12 cellular contexts compared by ENCODE assay signal in genomic region chr3:196193738-196194541, GRCh38. TPM values are rescaled to one million over a fixed set of nuclear protein-coding genes. Genes with fewer than 3 reads are reported as not detected.
DNase-seq lines count a peak whose midpoint lies in the region; ATAC-seq and TF ChIP-seq lines count a peak whose summit lies in the region.
"Had no signal": no experiment of that assay in that cellular context is flagged by ENCODE, and none has a peak within 500 bp of the region (broad histone marks: within the 10 kb centered on the region; RNA-seq: fewer than 3 reads in every experiment).

No MANE protein-coding gene starts in this region.

- intact Hi-C loops in activated naive CD4-positive, alpha-beta T cell treated with anti-CD3 and anti-CD28 coated beads for 36 hours (cut with micrococcal nuclease) = loop anchor here (2.0 kb wide), 1 partner anchor 111 kb away; the partner anchor contains the start of gene TFRC
- intact Hi-C loops in right lobe of liver (cut with DNase I) (loop anchor here (5.0 to 10.0 kb wide), 2 partner anchors 122 to 149 kb away; no protein-coding TSS in a partner anchor), aorta (cut with DNase I) (no loop called here)

- H3K36me3 ChIP-seq in right lobe of liver = no peaks in the 10 kb centered on the region
- no peaks in the 10 kb centered on the region for H3K36me3 ChIP-seq in aorta (ENCODE audit: control insufficient read depth in 1 of 2, insufficient read depth in 2 of 2, low read length in 1 of 2)

- CTCF ChIA-PET in activated naive CD4-positive, alpha-beta T cell treated with anti-CD3 and anti-CD28 coated beads for 36 hours (lab: Charles Lee) = interaction anchor here (0.8 to 12.2 kb wide), 5 partner anchors 9 to 171 kb away, joined by 3 to 186 read pairs (median 6); no protein-coding TSS in a partner anchor

- no peaks in the 10 kb centered on the region for H3K27me3 Mint-ChIP-seq in activated naive CD4-positive, alpha-beta T cell treated with anti-CD3 and anti-CD28 coated beads for 36 hours (ENCODE audit: low read depth)
- H3K27me3 Mint-ChIP-seq in activated naive CD8-positive, alpha-beta T cell treated with anti-CD3 and anti-CD28 coated beads for 36 hours = no peaks in the 10 kb centered on the region
- H3K27me3 Mint-ChIP-seq in mesothelial cell of epicardium (ENCODE audit: low read depth) = no peaks in the 10 kb centered on the region

- WGBS in right lobe of liver (ENCODE audit: insufficient coverage, low coverage, low lambda C conversion rate, missing lambda C conversion rate) = 4% methylated on average over 4 of the region's 13 CpGs
- WGBS in aorta, 2 donors = 40 to 50% methylated on average over 13 of the region's 13 CpGs

- H3K27me3 ChIP-seq in right lobe of liver = no peaks in the 10 kb centered on the region
- no peaks in the 10 kb centered on the region for H3K27me3 ChIP-seq in aorta (ENCODE audit: control insufficient read depth in 1 of 2, insufficient read depth in 2 of 2, low read length in 1 of 2)

- H3K27ac Mint-ChIP-seq in activated naive CD4-positive, alpha-beta T cell treated with anti-CD3 and anti-CD28 coated beads for 36 hours = peak overlapping the region; percentile 92
- peak overlapping the region in 1 of 2 donors; percentile 90 for H3K27ac Mint-ChIP-seq in activated naive CD4-positive, alpha-beta T cell treated with anti-CD3 and anti-CD28 coated beads, Interleukin-2, amount 50 U/mL, for 72 hours
- peak overlapping the region; percentile 87 for H3K27ac Mint-ChIP-seq in activated naive CD8-positive, alpha-beta T cell treated with anti-CD3 and anti-CD28 coated beads for 36 hours
- no peak overlapping the region for H3K27ac Mint-ChIP-seq in mesothelial cell of epicardium

- TF ChIP-seq CTCF in right lobe of liver (IDR thresholded peaks at IDR 0.05) (no peak), mesothelial cell of epicardium (IDR thresholded peaks at IDR 0.05; ENCODE audit: unreplicated experiment) (no peak)

- H3K4me1 ChIP-seq in right lobe of liver (peaks cover 0 to 23% (median 0%) of the 10 kb centered on the region in 4 donors), aorta (ENCODE audit: control insufficient read depth in 1 of 2, insufficient read depth in 2 of 2, low read length in 2 of 2) (no peaks in the 10 kb centered on the region)

- no peak for ATAC-seq in activated naive CD4-positive, alpha-beta T cell treated with anti-CD3 and anti-CD28 coated beads, Interleukin-2, amount 50 U/mL, for 72 hours
- peak; percentile 64 to 82 (median 74) for ATAC-seq in right lobe of liver
- peak; percentile 36 for ATAC-seq in aorta (ENCODE audit: low FRiP score)
- ATAC-seq in GM19023 (IDR thresholded peaks at IDR 0.05; ENCODE audit: unreplicated experiment) = no peak

- TF ChIP-seq POLR2A in right lobe of liver (IDR thresholded peaks at IDR 0.05) = no peak

- peaks cover 37% of the 10 kb centered on the region for H3K4me1 Mint-ChIP-seq in activated naive CD4-positive, alpha-beta T cell treated with anti-CD3 and anti-CD28 coated beads for 36 hours (ENCODE audit: low read depth)
- H3K4me1 Mint-ChIP-seq in activated naive CD8-positive, alpha-beta T cell treated with anti-CD3 and anti-CD28 coated beads for 36 hours = peaks cover 33% of the 10 kb centered on the region
- peaks cover 7% of the 10 kb centered on the region for H3K4me1 Mint-ChIP-seq in mesothelial cell of epicardium

- H3K4me3 ChIP-seq in right lobe of liver = no peak overlapping the region
- no peak overlapping the region for H3K4me3 ChIP-seq in aorta (ENCODE audit: low read length in 2 of 2)

- DNase-seq in activated naive CD4-positive, alpha-beta T cell treated with anti-CD3 and anti-CD28 coated beads for 36 hours = no peak
- no peak for DNase-seq in activated naive CD4-positive, alpha-beta T cell treated with anti-CD3 and anti-CD28 coated beads, Interleukin-2, amount 50 U/mL, for 72 hours (ENCODE audit: low spot score in 2 of 2)
- no peak for DNase-seq in activated naive CD8-positive, alpha-beta T cell treated with anti-CD3 and anti-CD28 coated beads for 36 hours
- DNase-seq in right lobe of liver = peak in 2 of 3 donors; percentile 81 to 87
- DNase-seq in aorta = peak in 1 of 2 donors; percentile 86
- DNase-seq in mesothelial cell of epicardium (ENCODE audit: low spot score in 2 of 2, unreplicated experiment in 2 of 2) = no peak
- no peak for DNase-seq in activated gamma-delta T cell treated with Interleukin-2 at 50 U/mL for 16 hours
- DNase-seq: activated gamma-delta T cell; NCI-H187 treated with DMSO at 0.1 percent for 48 hours; stimulated activated CD4-positive, alpha-beta T cell treated with anti-CD3 and anti-CD28 coated beads, Interleukin-12 subunit alpha, Interleukin-12 subunit beta, amount 100 ng/mL, for 4 hours had no signal

- H3K36me3 Mint-ChIP-seq in activated naive CD4-positive, alpha-beta T cell treated with anti-CD3 and anti-CD28 coated beads for 36 hours (ENCODE audit: low read depth) = no peaks in the 10 kb centered on the region
- H3K36me3 Mint-ChIP-seq in activated naive CD4-positive, alpha-beta T cell treated with anti-CD3 and anti-CD28 coated beads, Interleukin-2, amount 50 U/mL, for 72 hours = no peaks in the 10 kb centered on the region
- no peaks in the 10 kb centered on the region for H3K36me3 Mint-ChIP-seq in activated naive CD8-positive, alpha-beta T cell treated with anti-CD3 and anti-CD28 coated beads for 36 hours
- no peaks in the 10 kb centered on the region for H3K36me3 Mint-ChIP-seq in mesothelial cell of epicardium

- no peaks in the 10 kb centered on the region for H3K9me3 Mint-ChIP-seq in activated naive CD4-positive, alpha-beta T cell treated with anti-CD3 and anti-CD28 coated beads for 36 hours
- H3K9me3 Mint-ChIP-seq in activated naive CD4-positive, alpha-beta T cell treated with anti-CD3 and anti-CD28 coated beads, Interleukin-2, amount 50 U/mL, for 72 hours = no peaks in the 10 kb centered on the region
- no peaks in the 10 kb centered on the region for H3K9me3 Mint-ChIP-seq in activated naive CD8-positive, alpha-beta T cell treated with anti-CD3 and anti-CD28 coated beads for 36 hours
- no peaks in the 10 kb centered on the region for H3K9me3 Mint-ChIP-seq in mesothelial cell of epicardium

- H3K9me3 ChIP-seq in right lobe of liver = no peaks in the 10 kb centered on the region
- H3K9me3 ChIP-seq in aorta (ENCODE audit: control insufficient read depth, low read length) = no peaks in the 10 kb centered on the region

- H3K27ac ChIP-seq in right lobe of liver (peak overlapping the region in 1 of 3 donors; percentile 34), aorta (ENCODE audit: low read depth in 1 of 2, low read length in 2 of 2) (no peak overlapping the region)

- H3K4me3 Mint-ChIP-seq in activated naive CD4-positive, alpha-beta T cell treated with anti-CD3 and anti-CD28 coated beads for 36 hours = no peak overlapping the region
- H3K4me3 Mint-ChIP-seq in activated naive CD8-positive, alpha-beta T cell treated with anti-CD3 and anti-CD28 coated beads for 36 hours = no peak overlapping the region
- no peak overlapping the region for H3K4me3 Mint-ChIP-seq in mesothelial cell of epicardium

RNA-seq across cellular contexts. Expression of gene ZDHHC19, which starts 17.3 kb away (rescaled TPM):
- total RNA-seq in activated naive CD4-positive, alpha-beta T cell treated with anti-CD3 and anti-CD28 coated beads for 36 hours = not detected
- total RNA-seq in activated naive CD4-positive, alpha-beta T cell treated with anti-CD3 and anti-CD28 coated beads, Interleukin-2, amount 50 U/mL, for 72 hours = not detected
- total RNA-seq in activated naive CD8-positive, alpha-beta T cell treated with anti-CD3 and anti-CD28 coated beads for 36 hours = not detected
- 1 to 10 TPM in 3 of 6 experiments, under 1 TPM in 3; 0.18 to 5.8 (median 0.80) TPM for total RNA-seq in right lobe of liver
- under 1 TPM; 0.72 to 0.97 TPM for total RNA-seq in aorta
- polyA plus RNA-seq in aorta = not detected
- 0.31 to 0.34 TPM in 2 of 3 replicates, not detected in the other for total RNA-seq in mesothelial cell of epicardium
- total RNA-seq: epithelial cell of proximal tubule had no signal

RNA-seq across cellular contexts. Expression of gene SLC51A, which starts 22.4 kb away (rescaled TPM):
- not detected for total RNA-seq in activated naive CD4-positive, alpha-beta T cell treated with anti-CD3 and anti-CD28 coated beads for 36 hours
- total RNA-seq in activated naive CD4-positive, alpha-beta T cell treated with anti-CD3 and anti-CD28 coated beads, Interleukin-2, amount 50 U/mL, for 72 hours = not detected
- total RNA-seq in activated naive CD8-positive, alpha-beta T cell treated with anti-CD3 and anti-CD28 coated beads for 36 hours = not detected
- total RNA-seq in right lobe of liver (100 to 1,000 TPM in 2 of 6 experiments, 10 to 100 TPM in 4; 23.1 to 129 (median 64.0) TPM), aorta (under 1 TPM in 1 of 2 donors, not detected in 1; 0.49 TPM), mesothelial cell of epicardium (0.57 to 0.80 TPM in 2 of 3 replicates, not detected in the other)
- 10 to 100 TPM in 1 of 2 donors, not detected in 1; 10.6 TPM for polyA plus RNA-seq in aorta

Comparison
In these comparisons a context has a peak if more than half of its experiments do, and no peak if none do; other contexts are left out.
1. DNase-seq: peak in right lobe of liver (2 of 3); none in activated naive CD4-positive, alpha-beta T cell treated with anti-CD3 and anti-CD28 coated beads for 36 hours (single experiment), activated naive CD4-positive, alpha-beta T cell treated with anti-CD3 and anti-CD28 coated beads, Interleukin-2, amount 50 U/mL, for 72 hours (0 of 2), activated naive CD8-positive, alpha-beta T cell treated with anti-CD3 and anti-CD28 coated beads for 36 hours (single experiment), mesothelial cell of epicardium (0 of 2) and activated gamma-delta T cell treated with Interleukin-2 at 50 U/mL for 16 hours (single experiment).
2. ATAC-seq: peak in right lobe of liver (4 of 4) and aorta (single experiment); none in activated naive CD4-positive, alpha-beta T cell treated with anti-CD3 and anti-CD28 coated beads, Interleukin-2, amount 50 U/mL, for 72 hours (0 of 2) and GM19023 (single experiment).
3. RNA of gene SLC51A, which starts 22.4 kb away (total RNA-seq): 23.1 to 129 TPM in right lobe of liver; 0.49 TPM in aorta, 0.57 to 0.80 TPM in mesothelial cell of epicardium, not detected in activated naive CD4-positive, alpha-beta T cell treated with anti-CD3 and anti-CD28 coated beads for 36 hours, not detected in activated naive CD4-positive, alpha-beta T cell treated with anti-CD3 and anti-CD28 coated beads, Interleukin-2, amount 50 U/mL, for 72 hours and not detected in activated naive CD8-positive, alpha-beta T cell treated with anti-CD3 and anti-CD28 coated beads for 36 hours; every median in the first group is over 10 times any median in the second.
4. intact Hi-C loops: an anchor here in activated naive CD4-positive, alpha-beta T cell treated with anti-CD3 and anti-CD28 coated beads for 36 hours (2.0 kb wide) and right lobe of liver (5.0 to 10.0 kb wide); none called in aorta.